Comparison of ENCODE assay signal across 19 cellular contexts in the genomic region with DNA sequence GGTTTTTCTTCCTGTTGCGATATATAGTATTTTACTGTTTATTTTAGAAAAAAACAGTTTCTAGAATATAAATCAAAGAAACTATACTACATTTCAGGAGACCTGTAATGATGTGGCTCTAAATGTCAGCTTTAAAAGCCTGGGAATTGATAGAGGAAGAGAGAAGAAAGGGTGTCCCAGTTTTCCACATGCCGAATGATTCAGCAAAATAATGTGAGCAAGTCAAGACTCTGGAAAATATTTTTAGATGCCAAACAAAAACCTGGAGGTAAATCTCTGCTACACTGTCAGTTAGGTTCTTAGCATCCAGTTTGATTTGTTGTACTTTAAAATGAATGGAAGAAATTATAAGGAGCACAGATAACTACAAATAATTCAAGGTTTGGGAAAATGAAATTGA.
DNase-seq lines count a peak whose midpoint lies in the region; ATAC-seq, FAIRE-seq and TF ChIP-seq lines count a peak whose summit lies in the region.
"Had no signal": no experiment of that assay in that cellular context is flagged by ENCODE, and none has a peak within 500 bp of the region (broad histone marks: within the 10 kb centered on the region; RNA-seq: fewer than 3 reads in every experiment).

No MANE protein-coding gene starts in this region.

- WGBS in right cardiac atrium: 66% methylated on average over 2 of the region's 2 CpGs
- 30% methylated on average over 2 of the region's 2 CpGs for WGBS in K562 (ENCODE audit: insufficient coverage, low coverage, missing lambda C conversion rate)

- no TSS peak for BruUV-seq in K562 (replicated peaks; lab: Mats Ljungman, UMichigan)

- no peak for TF ChIP-seq POLR2A in K562 (conservative IDR thresholded peaks at IDR 0.05)

- no peaks in the 10 kb centered on the region for H3K4me1 Mint-ChIP-seq in activated T-cell treated with anti-CD3 and anti-CD28 coated beads, Interleukin-2, amount 50 U/mL, for 72 hours (ENCODE audit: low read depth)

- H3K4me1 ChIP-seq in right atrium auricular region (peaks cover 0 to 35% of the 10 kb centered on the region in 2 donors), right cardiac atrium (ENCODE audit: control insufficient read depth, insufficient read depth, low read length) (no peaks in the 10 kb centered on the region), K562 (replicated peaks in 1 of 2; ENCODE audit: control insufficient read depth in 2 of 2, insufficient read depth in 2 of 2, low read length in 2 of 2) (no peaks in the 10 kb centered on the region; a peak in 1 of 5 replicates)

- FAIRE-seq in K562 (lab: Jason Lieb, UNC): no peak
- FAIRE-seq: H54 had no signal

- H3K36me3 ChIP-seq in right atrium auricular region (no peaks in the 10 kb centered on the region), K562 (ENCODE audit: control insufficient read depth, insufficient read depth, low read length) (no peaks in the 10 kb centered on the region)

- H3K36me3 Mint-ChIP-seq in activated T-cell treated with anti-CD3 and anti-CD28 coated beads, Interleukin-2, amount 50 U/mL, for 72 hours (ENCODE audit: insufficient read depth in 2 of 2): no peaks in the 10 kb centered on the region

- H3K9me3 ChIP-seq in right atrium auricular region: no peaks in the 10 kb centered on the region
- no peaks in the 10 kb centered on the region for H3K9me3 ChIP-seq in right cardiac atrium (ENCODE audit: control insufficient read depth, low read length)
- H3K9me3 ChIP-seq in K562 (replicated peaks; ENCODE audit: control insufficient read depth, insufficient read depth, low read depth, low read length): no peaks in the 10 kb centered on the region
- H3K9me3 ChIP-seq: Caco-2 had no signal

- no peak overlapping the region for H2AFZ ChIP-seq in K562 (ENCODE audit: low read depth, low read length)

- CTCF ChIA-PET in K562 (lab: Yijun Ruan, JAX; ENCODE audit: low intra/inter-chr PET ratio): no interaction called here

- ATAC-seq in right cardiac atrium: no peak
- no peak for ATAC-seq in K562
- ATAC-seq in GM18498 (IDR thresholded peaks at IDR 0.05; ENCODE audit: unreplicated experiment): no peak
- ATAC-seq in activated T-cell treated with anti-CD3 and anti-CD28 coated beads, Interleukin-2, amount 50 U/mL, for 72 hours (replicated peaks in 1 of 2): no peak

- POLR2A ChIA-PET in K562 (lab: Yijun Ruan, JAX): no interaction called here

- no peak overlapping the region for H3K4me3 ChIP-seq in right atrium auricular region
- H3K4me3 ChIP-seq in right cardiac atrium (ENCODE audit: low read length): no peak overlapping the region
- no peak overlapping the region for H3K4me3 ChIP-seq in K562

- TF ChIP-seq CTCF in right atrium auricular region (IDR thresholded peaks at IDR 0.05) (no peak), K562 (IDR thresholded peaks at IDR 0.05 in 2 of 3, conservative IDR thresholded peaks at IDR 0.05 in 1 of 3; ENCODE audit: insufficient read depth in 2 of 3, low read depth in 1 of 3, low read length in 3 of 3) (no peak)

- H3K27me3 Mint-ChIP-seq in activated T-cell treated with anti-CD3 and anti-CD28 coated beads, Interleukin-2, amount 50 U/mL, for 72 hours (ENCODE audit: low read depth): no peaks in the 10 kb centered on the region

- no peak for TF ChIP-seq RAD21 in K562 (CRISPR knock-in tag; conservative IDR thresholded peaks at IDR 0.05 in 1 of 2, IDR thresholded peaks at IDR 0.05 in 1 of 2)

- H3K27me3 ChIP-seq in right atrium auricular region (no peaks in the 10 kb centered on the region), right cardiac atrium (ENCODE audit: control insufficient read depth, insufficient read depth) (no peaks in the 10 kb centered on the region), K562 (ENCODE audit: control insufficient read depth in 2 of 2, insufficient read depth in 2 of 2, low read length in 2 of 2) (no peaks in the 10 kb centered on the region)

- H3K79me2 ChIP-seq in K562 (ENCODE audit: control insufficient read depth, insufficient read depth, low read length): no peaks in the 10 kb centered on the region

- no peak overlapping the region for H3K4me2 ChIP-seq in K562 (ENCODE audit: insufficient read depth, low read length)

- no peak for TF ChIP-seq EP300 in K562 (IDR thresholded peaks at IDR 0.05; ENCODE audit: low read length)

- no peaks in the 10 kb centered on the region for H4K20me1 ChIP-seq in K562 (replicated peaks; ENCODE audit: control insufficient read depth, insufficient read depth, low read length)

- peaks cover 0 to 7% of the 10 kb centered on the region in 2 donors for H3K9me3 Mint-ChIP-seq in activated T-cell treated with anti-CD3 and anti-CD28 coated beads, Interleukin-2, amount 50 U/mL, for 72 hours

- H3K9me1 ChIP-seq in K562 (ENCODE audit: control insufficient read depth, insufficient read depth, low read length): no peaks in the 10 kb centered on the region

- no peak overlapping the region for H3K4me3 Mint-ChIP-seq in activated T-cell treated with anti-CD3 and anti-CD28 coated beads, Interleukin-2, amount 50 U/mL, for 72 hours

- DNase-seq in right atrium auricular region (ENCODE audit: low spot score): no peak
- DNase-seq in right cardiac atrium: no peak
- DNase-seq in K562 (ENCODE audit: extremely low read depth in 1 of 4, low spot score in 3 of 4): no peak
- peak; percentile 30 for DNase-seq in medulla oblongata (ENCODE audit: extremely low spot score)
- DNase-seq in activated T-cell treated with anti-CD3 and anti-CD28 coated beads, Interleukin-2, amount 50 U/mL, for 72 hours: no peak
- no peak for DNase-seq in NCI-H226
- DNase-seq in cerebellar nuclear complex (lab: John Stamatoyannopoulos, UW): no peak
- DNase-seq: AML-193, Caco-2, DMS79 treated with DMSO at 0.1 percent for 48 hours, GDM1, Kasumi-1, NCI-H1417 treated with DMSO at 0.1 percent for 48 hours, NCI-H2081, NCI-H524 treated with DMSO at 0.1 percent for 48 hours, OCI-M1 had no signal

- peak overlapping the region; percentile 40 to 86 for H3K27ac ChIP-seq in right atrium auricular region
- no peak overlapping the region for H3K27ac ChIP-seq in right cardiac atrium (ENCODE audit: low read length)
- no peak overlapping the region for H3K27ac ChIP-seq in K562 (ENCODE audit: extremely low read depth, low read depth, low read length)
- H3K27ac ChIP-seq: RWPE1 had no signal

- no peak overlapping the region for H3K27ac Mint-ChIP-seq in activated T-cell treated with anti-CD3 and anti-CD28 coated beads, Interleukin-2, amount 50 U/mL, for 72 hours

- in situ Hi-C loops in K562 (cut with MboI): no loop called here

- H3K9ac ChIP-seq in K562 (ENCODE audit: insufficient read depth in 1 of 2, low read depth in 2 of 2, low read length in 2 of 2): no peak overlapping the region

- intact Hi-C loops in right cardiac atrium (cut with DNase I) (no loop called here), K562 (cut with micrococcal nuclease) (no loop called here)

TF ChIP-seq in K562, 482 proteins besides CTCF, POLR2A, EP300 and RAD21:
- peak; percentile 55 for TF ChIP-seq NFE2 (IDR thresholded peaks at IDR 0.05; ENCODE audit: low read depth)
- TF ChIP-seq MAFG (tag; conservative IDR thresholded peaks at IDR 0.05): 0 out of 2 replicates have a peak, but pooled peaks have one; percentile 30
- TF ChIP-seq ZBTB9 (CRISPR knock-in tag; IDR thresholded peaks at IDR 0.05): no peak

Comparison
In these comparisons a context has a peak if more than half of its experiments do, and no peak if none do; other contexts are left out.
1. H3K27ac ChIP-seq: peak in right atrium auricular region (2 of 2); none in right cardiac atrium (single experiment) and K562 (single experiment).